In genomic region chr2:110216803-110217202, GRCh38 we compare ENCODE assay signal across 18 cellular contexts.
"Had no signal": no experiment of that assay in that cellular context is flagged by ENCODE, and none has a peak within 500 bp of the region (broad histone marks: within the 10 kb centered on the region; RNA-seq: fewer than 3 reads in every experiment).

No MANE protein-coding gene starts in this region.

- H3K36me3 ChIP-seq: esophagus squamous epithelium, tibial nerve, upper lobe of right lung had no signal

- H3K27ac Mint-ChIP-seq: dendritic cell treated with granulocyte-macrophage colony-stimulating factor and Interleukin-4, amounts not matched to agents 40 ng/mL and 50 ng/mL, for 4 days; effector memory CD8-positive, alpha-beta T cell; naive thymus-derived CD8-positive, alpha-beta T cell; stimulated activated memory B cell treated with anti-CD40 and anti-IgM and Interleukin-4, amounts not matched to agents 10 μg/mL and 1 μg/mL and 100 μg/mL, for 72 hours; stimulated activated naive CD8-positive, alpha-beta T cell treated with anti-CD3 and anti-CD28 coated beads, Interleukin-15, Interleukin-2, amounts not matched to agents 100 ng/mL and 50 ng/mL, for 24 hours had no signal

- H3K4me3 Mint-ChIP-seq: dendritic cell treated with granulocyte-macrophage colony-stimulating factor and Interleukin-4, amounts not matched to agents 40 ng/mL and 50 ng/mL, for 4 days; effector memory CD8-positive, alpha-beta T cell; stimulated activated memory B cell treated with anti-CD40 and anti-IgM and Interleukin-4, amounts not matched to agents 10 μg/mL and 1 μg/mL and 100 μg/mL, for 72 hours; stimulated activated naive CD8-positive, alpha-beta T cell treated with anti-CD3 and anti-CD28 coated beads, Interleukin-15, Interleukin-2, amounts not matched to agents 100 ng/mL and 50 ng/mL, for 24 hours had no signal

- H3K27ac ChIP-seq: epithelial cell of prostate, esophagus squamous epithelium, testis, tibial nerve, upper lobe of right lung had no signal

- ATAC-seq: effector memory CD8-positive, alpha-beta T cell; left lobe of liver; naive thymus-derived CD8-positive, alpha-beta T cell; right cardiac atrium; stimulated activated memory B cell treated with anti-CD40 and anti-IgM and Interleukin-4, amounts not matched to agents 10 μg/mL and 1 μg/mL and 100 μg/mL, for 72 hours; upper lobe of right lung had no signal

- H3K4me3 ChIP-seq: esophagus squamous epithelium, testis, tibial nerve, upper lobe of right lung had no signal

- H3K27me3 ChIP-seq: testis, tibial nerve, upper lobe of right lung had no signal

- H3K4me1 ChIP-seq: testis, upper lobe of right lung had no signal

- H3K4me1 Mint-ChIP-seq: stimulated activated memory B cell treated with anti-CD40 and anti-IgM and Interleukin-4, amounts not matched to agents 10 μg/mL and 1 μg/mL and 100 μg/mL, for 72 hours had no signal

- H3K9me3 ChIP-seq: testis, tibial nerve, upper lobe of right lung had no signal

- DNase-seq: cerebellar nuclear complex; effector memory CD8-positive, alpha-beta T cell; esophagus squamous epithelium; glutamatergic neuron; islet precursor cell; mammary epithelial cell; naive thymus-derived CD8-positive, alpha-beta T cell; posterior cingulate gyrus; right cardiac atrium; stimulated activated CD4-positive, alpha-beta T cell treated with anti-CD3 and anti-CD28 coated beads, Interleukin-4, amount 100 ng/mL, for 24 hours; testis; upper lobe of right lung had no signal

- H3K9me3 Mint-ChIP-seq: dendritic cell treated with granulocyte-macrophage colony-stimulating factor and Interleukin-4, amounts not matched to agents 40 ng/mL and 50 ng/mL, for 4 days; effector memory CD8-positive, alpha-beta T cell; stimulated activated memory B cell treated with anti-CD40 and anti-IgM and Interleukin-4, amounts not matched to agents 10 μg/mL and 1 μg/mL and 100 μg/mL, for 72 hours had no signal
